Comparison of ENCODE assay signal across 16 cellular contexts in genomic region chr11:12017243-12017678, GRCh38. TPM values are rescaled to one million over a fixed set of nuclear protein-coding genes. Genes with fewer than 3 reads are reported as not detected.
DNase-seq lines count a peak whose midpoint lies in the region; ATAC-seq and TF ChIP-seq lines count a peak whose summit lies in the region.
"Had no signal": no experiment of that assay in that cellular context is flagged by ENCODE, and none has a peak within 500 bp of the region (broad histone marks: within the 10 kb centered on the region; RNA-seq: fewer than 3 reads in every experiment).

No MANE protein-coding gene starts in this region.

- peaks cover 20% of the 10 kb centered on the region for H3K4me1 Mint-ChIP-seq in MCF 10A (ENCODE audit: insufficient read depth, unreplicated experiment)
- H3K4me1 Mint-ChIP-seq: stimulated activated memory B cell treated with anti-CD40 and anti-IgM and Interleukin-4, amounts not matched to agents 10 μg/mL and 1 μg/mL and 100 μg/mL, for 72 hours had no signal

- intact Hi-C loops in MCF 10A (cut with micrococcal nuclease), result no loop called here
- intact Hi-C loops in heart right ventricle (cut with DNase I), result loop anchor here in 2 of 10 donors (5.0 kb wide), 2 partner anchors 40 to 45 kb away; no protein-coding TSS in a partner anchor

- H3K9me3 Mint-ChIP-seq in MCF 10A (ENCODE audit: unreplicated experiment), result no peaks in the 10 kb centered on the region
- H3K9me3 Mint-ChIP-seq: CD4-positive, alpha-beta T cell; stimulated activated memory B cell treated with anti-CD40 and anti-IgM and Interleukin-4, amounts not matched to agents 10 μg/mL and 1 μg/mL and 100 μg/mL, for 72 hours; T-helper 2 cell treated with Interferon-gamma antibody and Interleukin-4, amounts not matched to agents 5 μg/mL and 100 μg/mL, for 36 hours had no signal

- 48 to 52% methylated on average over 5 of the region's 5 CpGs for WGBS in heart right ventricle, 2 donors
- WGBS in suprapubic skin, result 54% methylated on average over 5 of the region's 5 CpGs

- peak in 7 of 8 donors; percentile 46 to 72 (median 54) for ATAC-seq in heart right ventricle
- ATAC-seq: mucosa of descending colon; stimulated activated memory B cell treated with anti-CD40 and anti-IgM and Interleukin-4, amounts not matched to agents 10 μg/mL and 1 μg/mL and 100 μg/mL, for 72 hours had no signal

- no TSS peak for BruUV-seq in MCF 10A (replicated peaks; lab: Mats Ljungman, UMichigan)

- no peak for TF ChIP-seq CTCF in MCF 10A (IDR thresholded peaks at IDR 0.05; ENCODE audit: unreplicated experiment)
- no peak for TF ChIP-seq CTCF in heart right ventricle (IDR thresholded peaks at IDR 0.05)
- TF ChIP-seq CTCF in suprapubic skin (IDR thresholded peaks at IDR 0.05), result no peak
- no peak for TF ChIP-seq CTCF in GM10248 (IDR thresholded peaks at IDR 0.05; ENCODE audit: control extremely low read depth, extremely low read depth, low read depth, missing control alignments)
- TF ChIP-seq CTCF in WERI-Rb-1 (IDR thresholded peaks at IDR 0.05; ENCODE audit: low read depth, low read length), result no peak

- DNase-seq in HT1080 (ENCODE audit: low read depth) (peak; percentile 36), MCF 10A (ENCODE audit: unreplicated experiment) (peak; percentile 45), heart right ventricle (peak in 1 of 2 donors; percentile 38), suprapubic skin (ENCODE audit: low spot score in 2 of 2) (no peak), DMS79 (lab: John Stamatoyannopoulos, UW) (no peak), GM10248 (ENCODE audit: extremely low spot score) (no peak), WERI-Rb-1 (no peak)
- DNase-seq: CD4-positive, alpha-beta T cell; mucosa of descending colon; NCI-H1436 treated with DMSO at 0.1 percent for 48 hours; NCI-H526 treated with DMSO at 0.1 percent for 48 hours; stimulated activated CD4-positive, alpha-beta T cell treated with anti-CD3 and anti-CD28 coated beads, Interleukin-4, amount 100 ng/mL, for 1 hour had no signal

- H3K27me3 ChIP-seq in heart right ventricle (no peaks in the 10 kb centered on the region), suprapubic skin (no peaks in the 10 kb centered on the region), WERI-Rb-1 (ENCODE audit: insufficient read depth, low read depth, severe bottlenecking) (no peaks in the 10 kb centered on the region)

- POLR2A ChIA-PET in MCF 10A (lab: Yijun Ruan, JAX) (interaction anchor here (1.1 to 1.3 kb wide), 2 partner anchors 10 to 24 kb away, joined by 4 to 5 read pairs; no protein-coding TSS in a partner anchor), GM10248 (lab: Yijun Ruan, JAX) (no interaction called here)

- CTCF ChIA-PET in MCF 10A (lab: Yijun Ruan, JAX) (interaction anchor here (1.0 kb wide), 1 partner anchor 217 kb away, joined by 3 read pairs; no protein-coding TSS in a partner anchor), GM10248 (lab: Yijun Ruan, JAX) (no interaction called here)

- H3K27me3 Mint-ChIP-seq in MCF 10A (ENCODE audit: insufficient read depth, unreplicated experiment), result no peaks in the 10 kb centered on the region

- H3K36me3 ChIP-seq in heart right ventricle, result no peaks in the 10 kb centered on the region
- H3K36me3 ChIP-seq in suprapubic skin, result no peaks in the 10 kb centered on the region
- no peaks in the 10 kb centered on the region for H3K36me3 ChIP-seq in WERI-Rb-1
- H3K36me3 ChIP-seq: prostate gland had no signal

- no peak overlapping the region for H3K4me3 ChIP-seq in heart right ventricle
- no peak overlapping the region for H3K4me3 ChIP-seq in suprapubic skin
- H3K4me3 ChIP-seq in WERI-Rb-1 (ENCODE audit: low read depth, low read length), result no peak overlapping the region
- H3K4me3 ChIP-seq: mucosa of descending colon, prostate gland had no signal

- H3K27ac ChIP-seq in heart right ventricle, result peak overlapping the region in 7 of 10 donors; percentile 46 to 85 (median 79)
- peak overlapping the region; percentile 11 for H3K27ac ChIP-seq in suprapubic skin
- no peak overlapping the region for H3K27ac ChIP-seq in WERI-Rb-1
- H3K27ac ChIP-seq: epithelial cell of prostate, prostate gland had no signal

- H3K4me3 Mint-ChIP-seq in MCF 10A (ENCODE audit: unreplicated experiment), result no peak overlapping the region
- H3K4me3 Mint-ChIP-seq: CD4-positive, alpha-beta T cell; stimulated activated memory B cell treated with anti-CD40 and anti-IgM and Interleukin-4, amounts not matched to agents 10 μg/mL and 1 μg/mL and 100 μg/mL, for 72 hours; T-helper 2 cell treated with Interferon-gamma antibody and Interleukin-4, amounts not matched to agents 5 μg/mL and 100 μg/mL, for 36 hours had no signal

- peak overlapping the region; percentile 62 for H3K27ac Mint-ChIP-seq in MCF 10A (ENCODE audit: low read depth, unreplicated experiment)
- H3K27ac Mint-ChIP-seq: CD4-positive, alpha-beta T cell; stimulated activated memory B cell treated with anti-CD40 and anti-IgM and Interleukin-4, amounts not matched to agents 10 μg/mL and 1 μg/mL and 100 μg/mL, for 72 hours; T-helper 2 cell treated with Interferon-gamma antibody and Interleukin-4, amounts not matched to agents 5 μg/mL and 100 μg/mL, for 36 hours had no signal

- TF ChIP-seq EP300 in suprapubic skin (IDR thresholded peaks at IDR 0.05), result no peak

- no peaks in the 10 kb centered on the region for H3K9me3 ChIP-seq in heart right ventricle
- no peaks in the 10 kb centered on the region for H3K9me3 ChIP-seq in suprapubic skin
- H3K9me3 ChIP-seq in WERI-Rb-1 (ENCODE audit: severe bottlenecking), result no peaks in the 10 kb centered on the region
- H3K9me3 ChIP-seq: mucosa of descending colon, prostate gland had no signal

- peaks cover 5% of the 10 kb centered on the region for H3K36me3 Mint-ChIP-seq in MCF 10A (ENCODE audit: insufficient read depth, unreplicated experiment)
- H3K36me3 Mint-ChIP-seq: stimulated activated memory B cell treated with anti-CD40 and anti-IgM and Interleukin-4, amounts not matched to agents 10 μg/mL and 1 μg/mL and 100 μg/mL, for 72 hours had no signal

- TF ChIP-seq POLR2A in suprapubic skin (IDR thresholded peaks at IDR 0.05), result no peak

- H3K4me1 ChIP-seq in heart right ventricle (peaks cover 11 to 47% (median 33%) of the 10 kb centered on the region in 9 donors), suprapubic skin (peaks cover 35% of the 10 kb centered on the region)
- H3K4me1 ChIP-seq: prostate gland had no signal

RNA-seq across cellular contexts. Expression of gene DKK3, which starts 8.8 kb away (rescaled TPM):
- 41.5 and 48.0 TPM in 2 replicates for total RNA-seq in HT1080 (2014; rRNA removed; shearing (Covaris generic))
- 79.1 and 94.6 TPM in 2 replicates for polyA plus RNA-seq in HT1080 (2015; cell fraction: cytosol; rRNA removed)
- polyA plus RNA-seq in HT1080 (2015; cell fraction: nucleus; rRNA removed), result 75.8 and 84.2 TPM in 2 replicates
- total RNA-seq in MCF 10A (2022), result 0.25 and 0.33 TPM in 2 replicates
- 1,000 to 10,000 TPM in 1 of 10 donors, 100 to 1,000 TPM in 9; 314 to 1,034 (median 652) TPM for total RNA-seq in heart right ventricle
- polyA plus RNA-seq in heart right ventricle, result 100 to 1,000 TPM; 113 to 254 TPM
- 100 to 1,000 TPM; 105 to 152 (median 137) TPM for total RNA-seq in suprapubic skin

Comparison
In these comparisons a context has a peak if more than half of its experiments do, and no peak if none do; other contexts are left out.
1. DNase-seq: peak in HT1080 (single experiment) and MCF 10A (single experiment); none in suprapubic skin (0 of 2), DMS79 (single experiment), GM10248 (single experiment) and WERI-Rb-1 (single experiment).
2. RNA of gene DKK3, which starts 8.8 kb away (total RNA-seq): 314 to 1,034 TPM in heart right ventricle, 105 to 152 TPM in suprapubic skin and 41.5 to 48.0 TPM in HT1080; 0.25 to 0.33 TPM in MCF 10A; every median in the first group is over 10 times any median in the second.